Comparison of ENCODE assay signal across 9 cellular contexts in the genomic region with DNA sequence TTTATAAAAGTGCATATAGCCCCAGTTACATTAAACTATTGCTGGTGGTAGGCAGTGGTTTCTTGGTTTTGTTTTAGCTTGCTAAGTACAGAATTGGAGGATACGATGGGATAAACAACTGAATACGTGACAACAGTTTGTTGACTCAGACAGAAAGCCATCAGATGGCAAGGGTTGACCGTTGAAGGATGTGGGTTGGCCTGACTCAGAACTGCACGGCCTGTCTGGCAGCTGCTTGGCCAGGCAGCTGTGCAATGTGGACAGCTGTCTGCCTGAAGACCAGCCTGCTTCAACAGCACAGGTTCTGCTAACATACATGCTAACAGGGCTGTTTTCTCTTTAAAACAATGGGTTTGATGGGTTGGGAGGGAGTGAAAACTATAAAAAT. TPM values are rescaled to one million over a fixed set of nuclear protein-coding genes. Genes with fewer than 3 reads are reported as not detected.
DNase-seq lines count a peak whose midpoint lies in the region; ATAC-seq and TF ChIP-seq lines count a peak whose summit lies in the region.
"Had no signal": no experiment of that assay in that cellular context is flagged by ENCODE, and none has a peak within 500 bp of the region (broad histone marks: within the 10 kb centered on the region; RNA-seq: fewer than 3 reads in every experiment).

No MANE protein-coding gene starts in this region.

- in situ Hi-C loops in ACHN (cut with HindIII; ENCODE audit: low pct_ligation_motif_present, low pct_unique_long_range_greater_than_20kb, low sequenced_read_pairs), result loop anchor here (25.0 kb wide), 1 partner anchor 267 kb away; no protein-coding TSS in a partner anchor
- in situ Hi-C loops in astrocyte of the spinal cord (cut with HindIII; ENCODE audit: low sequenced_read_pairs), result no loop called here

- peak; percentile 40 for DNase-seq in ACHN
- peak; percentile 94 for DNase-seq in MV-4-11 (lab: John Stamatoyannopoulos, UW)
- DNase-seq in astrocyte of the spinal cord (ENCODE audit: low read depth, low spot score), result peak; percentile 73
- DNase-seq in stimulated activated CD8-positive, alpha-beta memory T cell treated with anti-CD3 and anti-CD28 coated beads, Interleukin-15, amount 100 ng/mL, for 48 hours (ENCODE audit: low read depth in 2 of 2), result peak; percentile 4 to 9
- no peak for DNase-seq in occipital lobe (lab: John Stamatoyannopoulos, UW)
- no peak for DNase-seq in effector memory CD4-positive, alpha-beta T cell

- H3K4me3 ChIP-seq in astrocyte of the spinal cord (ENCODE audit: low read depth, low read length), result no peak overlapping the region
- no peak overlapping the region for H3K4me3 ChIP-seq in effector memory CD4-positive, alpha-beta T cell (ENCODE audit: insufficient read depth, low read depth, low read length, poor library complexity, severe bottlenecking)
- H3K4me3 ChIP-seq: dorsolateral prefrontal cortex had no signal

- H3K9me3 ChIP-seq in effector memory CD4-positive, alpha-beta T cell (ENCODE audit: control insufficient read depth, low read length), result no peaks in the 10 kb centered on the region

- TF ChIP-seq CTCF in astrocyte of the spinal cord (IDR thresholded peaks at IDR 0.05; ENCODE audit: low read depth, low read length), result no peak

- no peak overlapping the region for H3K27ac ChIP-seq in effector memory CD4-positive, alpha-beta T cell (ENCODE audit: insufficient read depth, low read length, poor library complexity, severe bottlenecking)
- H3K27ac ChIP-seq: dorsolateral prefrontal cortex had no signal

- no peak for TF ChIP-seq POLR2A in GM18505 (IDR thresholded peaks at IDR 0.05; ENCODE audit: borderline replicate concordance, extremely low read depth, insufficient read depth, insufficient read length)

- H3K4me1 ChIP-seq in effector memory CD4-positive, alpha-beta T cell (ENCODE audit: control insufficient read depth, insufficient read depth, low read length, poor library complexity, severe bottlenecking), result no peaks in the 10 kb centered on the region

- no peaks in the 10 kb centered on the region for H3K36me3 ChIP-seq in effector memory CD4-positive, alpha-beta T cell (ENCODE audit: control insufficient read depth, insufficient read depth, low read length)

- no peaks in the 10 kb centered on the region for H3K27me3 ChIP-seq in effector memory CD4-positive, alpha-beta T cell (replicated peaks; ENCODE audit: control insufficient read depth, insufficient read depth, low read length, poor library complexity, severe bottlenecking)
- H3K27me3 ChIP-seq: dorsolateral prefrontal cortex had no signal

- ATAC-seq in GM18505 (IDR thresholded peaks at IDR 0.05; ENCODE audit: unreplicated experiment), result peak; percentile 99
- ATAC-seq in HG02610 (IDR thresholded peaks at IDR 0.05; ENCODE audit: unreplicated experiment), result peak; percentile 100

RNA-seq across cellular contexts. Expression of gene PRKRA, which starts 46.6 kb away (rescaled TPM):
- total RNA-seq in occipital lobe, result 64.4 TPM

RNA-seq across cellular contexts. Expression of gene PJVK, which starts 46.8 kb away (rescaled TPM):
- total RNA-seq in occipital lobe, result 5.0 TPM

Comparison
In these comparisons a context has a peak if more than half of its experiments do, and no peak if none do; other contexts are left out.
1. DNase-seq: peak in ACHN (single experiment), MV-4-11 (single experiment), astrocyte of the spinal cord (single experiment) and stimulated activated CD8-positive, alpha-beta memory T cell treated with anti-CD3 and anti-CD28 coated beads, Interleukin-15, amount 100 ng/mL, for 48 hours (2 of 2); none in occipital lobe (single experiment) and effector memory CD4-positive, alpha-beta T cell (0 of 3).